ENCODE assay signal across 10 cellular contexts in the genomic region with DNA sequence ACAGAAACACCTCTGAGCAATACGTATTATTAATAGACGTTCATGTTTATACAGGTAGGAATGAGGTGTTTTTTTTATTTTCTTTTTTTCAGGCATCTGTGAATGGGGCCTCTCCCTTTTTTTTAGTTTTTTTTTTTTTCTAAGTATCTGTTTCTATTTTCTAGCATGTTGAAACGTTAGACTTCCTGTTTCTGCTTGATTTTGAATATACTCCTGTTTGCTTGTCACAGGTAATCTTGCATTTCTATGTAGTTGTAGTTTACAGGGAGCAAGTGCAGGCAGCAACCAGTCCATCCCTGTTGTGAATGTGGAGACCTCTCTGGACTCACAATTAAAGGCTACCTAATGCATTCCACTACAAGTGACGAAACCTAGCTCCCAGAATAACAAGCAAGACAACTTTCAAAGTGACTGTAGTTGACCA. TPM values are rescaled to one million over a fixed set of nuclear protein-coding genes. Genes with fewer than 3 reads are reported as not detected.
DNase-seq lines count a peak whose midpoint lies in the region; ATAC-seq and TF ChIP-seq lines count a peak whose summit lies in the region.
"Had no signal": no experiment of that assay in that cellular context is flagged by ENCODE, and none has a peak within 500 bp of the region (broad histone marks: within the 10 kb centered on the region; RNA-seq: fewer than 3 reads in every experiment).

No MANE protein-coding gene starts in this region.

- H3K27ac ChIP-seq in H9 (ENCODE audit: insufficient read length, low read depth, low read length): no peak overlapping the region
- H3K27ac ChIP-seq: ovary had no signal

- H2BK12ac ChIP-seq in H9 (ENCODE audit: insufficient read length, low read depth, low read length): no peak overlapping the region

- H3K9me3 Mint-ChIP-seq in activated naive CD4-positive, alpha-beta T cell treated with anti-CD3 and anti-CD28 coated beads, Interleukin-2, amount 10 ng/mL, durations not matched to agents 7 days and 5 days: no peaks in the 10 kb centered on the region
- no peaks in the 10 kb centered on the region for H3K9me3 Mint-ChIP-seq in activated T-helper 1 cell treated with anti-CD3 and anti-CD28 coated beads, Interleukin-12 subunit alpha, Interleukin-12 subunit beta, Interleukin-2, Interleukin-4 antibody, amounts not matched to agents 30 ng/mL and 10 ng/mL and 1 ng/mL, durations not matched to agents 14 hours and 24 hours and 36 hours
- no peaks in the 10 kb centered on the region for H3K9me3 Mint-ChIP-seq in type B pancreatic cell
- H3K9me3 Mint-ChIP-seq in H9: no peaks in the 10 kb centered on the region

- H3K9me3 ChIP-seq in H9 (ENCODE audit: control insufficient read depth, low read depth, low read length): no peaks in the 10 kb centered on the region
- H3K9me3 ChIP-seq: ovary had no signal

- peak overlapping the region; percentile 95 for H3K27ac Mint-ChIP-seq in activated naive CD4-positive, alpha-beta T cell treated with anti-CD3 and anti-CD28 coated beads, Interleukin-2, amount 10 ng/mL, durations not matched to agents 7 days and 5 days
- H3K27ac Mint-ChIP-seq in activated T-helper 1 cell treated with anti-CD3 and anti-CD28 coated beads, Interleukin-12 subunit alpha, Interleukin-12 subunit beta, Interleukin-2, Interleukin-4 antibody, amounts not matched to agents 30 ng/mL and 10 ng/mL and 1 ng/mL, durations not matched to agents 14 hours and 24 hours and 36 hours: peak overlapping the region; percentile 92
- H3K27ac Mint-ChIP-seq in type B pancreatic cell: peak overlapping the region; percentile 89
- H3K27ac Mint-ChIP-seq in H9: no peak overlapping the region

- H2BK120ac ChIP-seq in H9 (ENCODE audit: low read depth, low read length, poor library complexity, severe bottlenecking): no peak overlapping the region

- intact Hi-C loops in activated T-helper 1 cell treated with anti-CD3 and anti-CD28 coated beads, Interleukin-12 subunit alpha, Interleukin-12 subunit beta, Interleukin-2, Interleukin-4 antibody, amounts not matched to agents 30 ng/mL and 10 ng/mL and 1 ng/mL, durations not matched to agents 14 hours and 24 hours and 36 hours (cut with micrococcal nuclease): loop anchor here (1.0 to 2.0 kb wide), 6 partner anchors 8 to 262 kb away; partner anchors contain the start of gene DMXL1
- intact Hi-C loops in lower leg skin (cut with DNase I; ENCODE audit: low total_unique reads): no loop called here

- peak; percentile 29 for ATAC-seq in HG02973 (IDR thresholded peaks at IDR 0.05; ENCODE audit: unreplicated experiment)

- H3K23me2 ChIP-seq in H9 (ENCODE audit: insufficient read length, low read depth, low read length, poor library complexity, severe bottlenecking): no peaks in the 10 kb centered on the region

- H3K36me3 Mint-ChIP-seq in activated naive CD4-positive, alpha-beta T cell treated with anti-CD3 and anti-CD28 coated beads, Interleukin-2, amount 10 ng/mL, durations not matched to agents 7 days and 5 days: peaks cover 57% of the 10 kb centered on the region
- H3K36me3 Mint-ChIP-seq in activated T-helper 1 cell treated with anti-CD3 and anti-CD28 coated beads, Interleukin-12 subunit alpha, Interleukin-12 subunit beta, Interleukin-2, Interleukin-4 antibody, amounts not matched to agents 30 ng/mL and 10 ng/mL and 1 ng/mL, durations not matched to agents 14 hours and 24 hours and 36 hours (ENCODE audit: low read depth): peaks cover 10% of the 10 kb centered on the region
- H3K36me3 Mint-ChIP-seq in type B pancreatic cell: peaks cover 3% of the 10 kb centered on the region
- H3K36me3 Mint-ChIP-seq in H9 (ENCODE audit: insufficient read depth in 1 of 3, low read depth in 3 of 3): no peaks in the 10 kb centered on the region

- TF ChIP-seq POLR2A in lower leg skin (IDR thresholded peaks at IDR 0.05): no peak

- H4K20me1 ChIP-seq in H9 (ENCODE audit: control insufficient read depth, insufficient read depth, insufficient read length): no peaks in the 10 kb centered on the region

- no peaks in the 10 kb centered on the region for H3K79me1 ChIP-seq in H9 (ENCODE audit: insufficient read depth, low read depth, low read length, poor library complexity, severe bottlenecking)

- TF ChIP-seq CTCF in type B pancreatic cell (conservative IDR thresholded peaks at IDR 0.05) (no peak), lower leg skin (IDR thresholded peaks at IDR 0.05) (no peak), H9 (conservative IDR thresholded peaks at IDR 0.05) (no peak)

- no peak overlapping the region for H3K14ac ChIP-seq in H9 (ENCODE audit: insufficient read depth, low read length)

- no peak overlapping the region for H3T11ph ChIP-seq in H9 (ENCODE audit: low read length)

- peaks cover 76% of the 10 kb centered on the region for H3K4me1 Mint-ChIP-seq in activated naive CD4-positive, alpha-beta T cell treated with anti-CD3 and anti-CD28 coated beads, Interleukin-2, amount 10 ng/mL, durations not matched to agents 7 days and 5 days
- H3K4me1 Mint-ChIP-seq in activated T-helper 1 cell treated with anti-CD3 and anti-CD28 coated beads, Interleukin-12 subunit alpha, Interleukin-12 subunit beta, Interleukin-2, Interleukin-4 antibody, amounts not matched to agents 30 ng/mL and 10 ng/mL and 1 ng/mL, durations not matched to agents 14 hours and 24 hours and 36 hours (ENCODE audit: low read depth): peaks cover 96% of the 10 kb centered on the region
- H3K4me1 Mint-ChIP-seq in type B pancreatic cell (ENCODE audit: unreplicated experiment) (peaks cover 29% of the 10 kb centered on the region), H9 (peaks cover 26 to 27% of the 10 kb centered on the region in 2 experiments)

- H2BK20ac ChIP-seq in H9 (ENCODE audit: low read depth, low read length, poor library complexity, severe bottlenecking): no peak overlapping the region

- no peak overlapping the region for H4K5ac ChIP-seq in H9 (ENCODE audit: insufficient read length, low read depth, low read length)

- CTCF ChIA-PET in activated naive CD4-positive, alpha-beta T cell treated with anti-CD3 and anti-CD28 coated beads, Interleukin-2, amount 10 ng/mL, durations not matched to agents 7 days and 5 days (lab: Charles Lee): interaction anchor here (1.0 to 10.1 kb wide), 4 partner anchors 11 to 78 kb away, joined by 3 to 121 read pairs (median 24); no protein-coding TSS in a partner anchor

- H2BK15ac ChIP-seq in H9 (ENCODE audit: low read depth, low read length): no peak overlapping the region

- no peak overlapping the region for H4K8ac ChIP-seq in H9 (replicated peaks; ENCODE audit: insufficient read length, low read depth, low read length)

- no peak overlapping the region for H2AK5ac ChIP-seq in H9 (ENCODE audit: insufficient read length, low read length)

- no peak for DNase-seq in activated naive CD4-positive, alpha-beta T cell treated with anti-CD3 and anti-CD28 coated beads, Interleukin-2, amount 10 ng/mL, durations not matched to agents 7 days and 5 days
- no peak for DNase-seq in activated naive CD4-positive, alpha-beta T cell (lab: John Stamatoyannopoulos, UW)
- DNase-seq in activated T-helper 1 cell treated with anti-CD3 and anti-CD28 coated beads, Interleukin-12 subunit alpha, Interleukin-12 subunit beta, Interleukin-2, Interleukin-4 antibody, amounts not matched to agents 30 ng/mL and 10 ng/mL and 1 ng/mL, durations not matched to agents 14 hours and 24 hours and 36 hours (ENCODE audit: low spot score): no peak
- DNase-seq in type B pancreatic cell (ENCODE audit: extremely low spot score, unreplicated experiment) (no peak), lower leg skin (ENCODE audit: low spot score in 2 of 2) (no peak), germinal center (ENCODE audit: low spot score) (no peak), H9 (no peak)
- DNase-seq: NCI-H748 treated with DMSO at 0.1 percent for 48 hours, ovary had no signal

- no peak overlapping the region for H3K4me3 ChIP-seq in lower leg skin (ENCODE audit: low read depth, poor library complexity, severe bottlenecking)
- H3K4me3 ChIP-seq: ovary had no signal

- no peak overlapping the region for H2AFZ ChIP-seq in H9 (ENCODE audit: low read length)

- H3K4ac ChIP-seq in H9 (ENCODE audit: low read depth, low read length): no peak overlapping the region

- no peak overlapping the region for H2BK5ac ChIP-seq in H9 (ENCODE audit: insufficient read length, low read length)

- H3K23ac ChIP-seq in H9 (ENCODE audit: insufficient read length, low read depth, low read length): no peak overlapping the region

- H3K18ac ChIP-seq in H9 (ENCODE audit: insufficient read length, low read depth, low read length): no peak overlapping the region

- no peaks in the 10 kb centered on the region for H3K79me2 ChIP-seq in H9 (ENCODE audit: insufficient read depth, low read length)

- H3K27me3 ChIP-seq in H9 (ENCODE audit: insufficient read depth, low read length): no peaks in the 10 kb centered on the region
- H3K27me3 ChIP-seq: ovary had no signal

- H3K4me2 ChIP-seq in H9 (ENCODE audit: insufficient read depth, insufficient read length, low read length): no peak overlapping the region

- no peak overlapping the region for H3K56ac ChIP-seq in H9 (ENCODE audit: insufficient read length, low read depth, low read length)

- 41 to 55% methylated on average over 4 of the region's 4 CpGs for WGBS in lower leg skin, 2 donors
- WGBS in H9 (ENCODE audit: extremely low coverage, insufficient read length, low lambda C conversion rate): no CpG with 5 or more reads among the region's 4 CpGs

- H4K91ac ChIP-seq in H9 (ENCODE audit: insufficient read length, low read depth, low read length): no peak overlapping the region

- H3K4me1 ChIP-seq in H9 (ENCODE audit: insufficient read depth, low read length): no peaks in the 10 kb centered on the region

- no peak overlapping the region for H3K9ac ChIP-seq in H9 (ENCODE audit: extremely low read depth, insufficient read length, low read length)

- peak overlapping the region; percentile 82 for H3K4me3 Mint-ChIP-seq in activated naive CD4-positive, alpha-beta T cell treated with anti-CD3 and anti-CD28 coated beads, Interleukin-2, amount 10 ng/mL, durations not matched to agents 7 days and 5 days
- H3K4me3 Mint-ChIP-seq in activated T-helper 1 cell treated with anti-CD3 and anti-CD28 coated beads, Interleukin-12 subunit alpha, Interleukin-12 subunit beta, Interleukin-2, Interleukin-4 antibody, amounts not matched to agents 30 ng/mL and 10 ng/mL and 1 ng/mL, durations not matched to agents 14 hours and 24 hours and 36 hours: peak overlapping the region; percentile 81
- H3K4me3 Mint-ChIP-seq in type B pancreatic cell (peak overlapping the region; percentile 65), H9 (no peak overlapping the region)

- H3K27me3 Mint-ChIP-seq in activated naive CD4-positive, alpha-beta T cell treated with anti-CD3 and anti-CD28 coated beads, Interleukin-2, amount 10 ng/mL, durations not matched to agents 7 days and 5 days: no peaks in the 10 kb centered on the region
- H3K27me3 Mint-ChIP-seq in activated T-helper 1 cell treated with anti-CD3 and anti-CD28 coated beads, Interleukin-12 subunit alpha, Interleukin-12 subunit beta, Interleukin-2, Interleukin-4 antibody, amounts not matched to agents 30 ng/mL and 10 ng/mL and 1 ng/mL, durations not matched to agents 14 hours and 24 hours and 36 hours (ENCODE audit: insufficient read depth): no peaks in the 10 kb centered on the region
- no peaks in the 10 kb centered on the region for H3K27me3 Mint-ChIP-seq in type B pancreatic cell
- H3K27me3 Mint-ChIP-seq in H9 (ENCODE audit: low read depth): no peaks in the 10 kb centered on the region

RNA-seq across cellular contexts. Expression of gene TNFAIP8, which starts 22.8 kb away (rescaled TPM):
- total RNA-seq in activated T-helper 1 cell treated with anti-CD3 and anti-CD28 coated beads, Interleukin-12 subunit alpha, Interleukin-12 subunit beta, Interleukin-2, Interleukin-4 antibody, amounts not matched to agents 30 ng/mL and 10 ng/mL and 1 ng/mL, durations not matched to agents 14 hours and 24 hours and 36 hours: 214 and 219 TPM in 2 replicates
- total RNA-seq in type B pancreatic cell (ENCODE audit: low replicate concordance): 11.8 and 17.3 TPM in 2 replicates
- total RNA-seq in lower leg skin: 10 to 100 TPM; 52.0 to 61.2 (median 54.7) TPM
- total RNA-seq in H9 (2021): 7.3 and 8.1 TPM in 2 replicates

Comparison
In these comparisons a context has a peak if more than half of its experiments do, and no peak if none do; other contexts are left out.
1. H3K27ac Mint-ChIP-seq: peak in activated naive CD4-positive, alpha-beta T cell treated with anti-CD3 and anti-CD28 coated beads, Interleukin-2, amount 10 ng/mL, durations not matched to agents 7 days and 5 days (single experiment), activated T-helper 1 cell treated with anti-CD3 and anti-CD28 coated beads, Interleukin-12 subunit alpha, Interleukin-12 subunit beta, Interleukin-2, Interleukin-4 antibody, amounts not matched to agents 30 ng/mL and 10 ng/mL and 1 ng/mL, durations not matched to agents 14 hours and 24 hours and 36 hours (single experiment) and type B pancreatic cell (single experiment); none in H9 (0 of 3).
2. H3K4me3 Mint-ChIP-seq: peak in activated naive CD4-positive, alpha-beta T cell treated with anti-CD3 and anti-CD28 coated beads, Interleukin-2, amount 10 ng/mL, durations not matched to agents 7 days and 5 days (single experiment), activated T-helper 1 cell treated with anti-CD3 and anti-CD28 coated beads, Interleukin-12 subunit alpha, Interleukin-12 subunit beta, Interleukin-2, Interleukin-4 antibody, amounts not matched to agents 30 ng/mL and 10 ng/mL and 1 ng/mL, durations not matched to agents 14 hours and 24 hours and 36 hours (single experiment) and type B pancreatic cell (single experiment); none in H9 (0 of 2).